In genomic region chr1:186680031-186681012, GRCh38 we compare ENCODE assay signal across 8 cellular contexts. TPM values are rescaled to one million over a fixed set of nuclear protein-coding genes. Genes with fewer than 3 reads are reported as not detected.
DNase-seq lines count a peak whose midpoint lies in the region; ATAC-seq and TF ChIP-seq lines count a peak whose summit lies in the region.

Gene PTGS2 (minus strand): TSS chr1:186680423. CDS start chr1:186680290, 133 bp downstream.

- DNase-seq in AG09309 (ENCODE audit: low read depth) (peak; percentile 90), NCI-H526 (lab: John Stamatoyannopoulos, UW) (peak; percentile 96 to 99), fibroblast of peridontal ligament (ENCODE audit: extremely low read depth) (peak; percentile 99), myocyte (ENCODE audit: low read depth) (peak; percentile 4), stromal cell of bone marrow (ENCODE audit: low read depth) (peak; percentile 94)
- peak; percentile 74 for DNase-seq in activated CD8-positive, alpha-beta memory T cell treated with anti-CD3 and anti-CD28 coated beads, Interleukin-2, amount 50 U/mL, for 48 hours

- peak; percentile 62 for TF ChIP-seq CTCF in AG09309 (IDR thresholded peaks at IDR 0.05; ENCODE audit: control insufficient read depth, insufficient read depth, low read depth, low read length, missing control alignments)

- ATAC-seq in GM18873 (IDR thresholded peaks at IDR 0.05; ENCODE audit: low FRiP score, unreplicated experiment) (peak; percentile 93), HG03103 (IDR thresholded peaks at IDR 0.05; ENCODE audit: low read depth, unreplicated experiment) (peak; percentile 90)

- H3K4me3 ChIP-seq in AG09309 (ENCODE audit: control insufficient read depth, low read depth, low read length): peak within 1 kb of the TSS; percentile 64

RNA-seq across cellular contexts. Expression of gene PTGS2, which starts in this region (rescaled TPM):
- not detected in 2 replicates for total RNA-seq in myocyte
- polyA plus RNA-seq in myocyte (2012): not detected

Comparison
In these comparisons a context has a peak if more than half of its experiments do, and no peak if none do; other contexts are left out.
1. Peak in every context shown above with its lines: DNase-seq, ATAC-seq and H3K4me3 ChIP-seq.
2. Peak in DNase-seq in myocyte; RNA of the gene not detected or under 1 TPM.
3. DNase-seq: peak in every context shown above with its lines; median percentile 99 in fibroblast of peridontal ligament; 98 in NCI-H526; 94 in stromal cell of bone marrow; 90 in AG09309; 74 in activated CD8-positive, alpha-beta memory T cell treated with anti-CD3 and anti-CD28 coated beads, Interleukin-2, amount 50 U/mL, for 48 hours; 4 in myocyte.